8 cellular contexts compared by ENCODE assay signal in genomic region chr20:34301587-34302311, GRCh38. TPM values are rescaled to one million over a fixed set of nuclear protein-coding genes. Genes with fewer than 3 reads are reported as not detected.
DNase-seq lines count a peak whose midpoint lies in the region; ATAC-seq and TF ChIP-seq lines count a peak whose summit lies in the region.

No MANE protein-coding gene starts in this region.

- H2BK120ac ChIP-seq in trophoblast cell (ENCODE audit: insufficient read depth, low read length, poor library complexity), result no peak overlapping the region

- 0 out of 2 replicates have a peak, but pooled peaks cover 4% of the 10 kb centered on the region for H3K36me3 ChIP-seq in ES-I3 (ENCODE audit: insufficient read depth, low read length)
- peaks cover 5% of the 10 kb centered on the region for H3K36me3 ChIP-seq in PC-3 (ENCODE audit: low read depth, low read length)
- H3K36me3 ChIP-seq in trophoblast cell (ENCODE audit: control insufficient read depth in 1 of 2, insufficient read depth in 2 of 2, low read length in 2 of 2), result no peaks in the 10 kb centered on the region

- H2AFZ ChIP-seq in PC-3 (ENCODE audit: low read length) (no peak overlapping the region), trophoblast cell (ENCODE audit: insufficient read depth, low read length, poor library complexity) (no peak overlapping the region)

- CTCF ChIA-PET in PC-3 (lab: Charles Lee), result no interaction called here

- H3K79me2 ChIP-seq in PC-3 (ENCODE audit: low read length) (peaks cover 59% of the 10 kb centered on the region), trophoblast cell (ENCODE audit: control insufficient read depth, insufficient read depth, low read length, poor library complexity) (peaks cover 11% of the 10 kb centered on the region)

- POLR2A ChIA-PET in PC-3 (lab: Charles Lee; ENCODE audit: unreplicated experiment), result interaction anchor here (0.6 kb wide), 2 partner anchors 99 to 780 kb away, joined by 3 read pairs; no protein-coding TSS in a partner anchor

- peak overlapping the region; percentile 89 for H4K8ac ChIP-seq in trophoblast cell (ENCODE audit: low read depth, low read length)

- no peak overlapping the region for H4K12ac ChIP-seq in trophoblast cell (ENCODE audit: low read depth, low read length)

- no peak overlapping the region for H3K18ac ChIP-seq in trophoblast cell (ENCODE audit: low read length)

- TF ChIP-seq CTCF in PC-3 (conservative IDR thresholded peaks at IDR 0.05; ENCODE audit: low read depth, low read length), result no peak
- TF ChIP-seq CTCF in epithelial cell of esophagus (IDR thresholded peaks at IDR 0.05; ENCODE audit: insufficient read depth, low read depth, low read length, missing control alignments), result no peak

- peaks cover 3% of the 10 kb centered on the region for H3F3A ChIP-seq in PC-3 (ENCODE audit: low read length, unreplicated experiment)

- H2BK5ac ChIP-seq in trophoblast cell (ENCODE audit: low read depth, low read length, poor library complexity), result no peak overlapping the region

- peaks cover 13% of the 10 kb centered on the region for H3K4me1 ChIP-seq in ES-I3 (ENCODE audit: insufficient read depth, low read length)
- H3K4me1 ChIP-seq in PC-3 (ENCODE audit: insufficient read depth, low read length), result peaks cover 26% of the 10 kb centered on the region
- H3K4me1 ChIP-seq in trophoblast cell (ENCODE audit: control insufficient read depth in 1 of 2, insufficient read depth in 2 of 2, low read length in 2 of 2), result peaks cover 0 to 9% of the 10 kb centered on the region in 2 experiments

- no peak overlapping the region for H3K23ac ChIP-seq in trophoblast cell (ENCODE audit: low read length)

- H2BK12ac ChIP-seq in trophoblast cell (ENCODE audit: low read length), result no peak overlapping the region

- DNase-seq in PC-3 (no peak), epithelial cell of esophagus (ENCODE audit: low read depth) (no peak), trophoblast cell (no peak), DMS114 treated with DMSO at 0.1 percent for 48 hours (lab: John Stamatoyannopoulos, UW; ENCODE audit: unreplicated experiment) (no peak), NCI-H2081 (lab: John Stamatoyannopoulos, UW) (no peak), NCI-H1048 (lab: John Stamatoyannopoulos, UW) (no peak)

- peak overlapping the region; percentile 91 for H3K4me3 ChIP-seq in PC-3 (ENCODE audit: low read length)
- peak overlapping the region; percentile 89 for H3K4me3 ChIP-seq in epithelial cell of esophagus (ENCODE audit: low read length)
- no peak overlapping the region for H3K4me3 ChIP-seq in trophoblast cell (ENCODE audit: low read depth, low read length)

- BruUV-seq in PC-3 (replicated peaks; lab: Mats Ljungman, UMichigan), result no TSS peak

- H3K4ac ChIP-seq in trophoblast cell (ENCODE audit: low read depth, low read length), result peak overlapping the region; percentile 74

- H3K27ac ChIP-seq in PC-3 (ENCODE audit: low read length) (peak overlapping the region; percentile 81; the same call in 1 of the 2 replicates), trophoblast cell (ENCODE audit: low read depth, low read length) (no peak overlapping the region)

- H2AK5ac ChIP-seq in trophoblast cell (ENCODE audit: low read length), result no peak overlapping the region

- no peak overlapping the region for H3K14ac ChIP-seq in trophoblast cell (ENCODE audit: low read length)

- WGBS in trophoblast cell (ENCODE audit: extremely low coverage, insufficient coverage, insufficient read length), result no CpG with 5 or more reads among the region's 17 CpGs

- no peaks in the 10 kb centered on the region for H3K9me3 ChIP-seq in ES-I3 (ENCODE audit: control insufficient read depth, insufficient read depth, low read length)
- no peaks in the 10 kb centered on the region for H3K9me3 ChIP-seq in PC-3 (ENCODE audit: low read length)
- H3K9me3 ChIP-seq in trophoblast cell (ENCODE audit: insufficient read depth, low read depth, low read length), result no peaks in the 10 kb centered on the region

- H4K20me1 ChIP-seq in PC-3 (ENCODE audit: low read length), result peaks cover 13% of the 10 kb centered on the region

- intact Hi-C loops in PC-3 (cut with micrococcal nuclease), result loop anchor here (2.0 kb wide), 2 partner anchors 111 to 215 kb away; partner anchors contain the start of gene DYNLRB1

- no peak overlapping the region for H4K91ac ChIP-seq in trophoblast cell (ENCODE audit: low read depth, low read length)

- H3K9ac ChIP-seq in ES-I3 (ENCODE audit: low read depth, low read length), result peak overlapping the region; percentile 64
- H3K9ac ChIP-seq in PC-3 (ENCODE audit: low read length), result peak overlapping the region; percentile 98
- H3K9ac ChIP-seq in trophoblast cell (ENCODE audit: low read length), result no peak overlapping the region

- H3K4me2 ChIP-seq in PC-3 (ENCODE audit: low read length) (peak overlapping the region; percentile 95), trophoblast cell (ENCODE audit: low read length) (peak overlapping the region; percentile 92)

- no peaks in the 10 kb centered on the region for H3K27me3 ChIP-seq in PC-3 (ENCODE audit: low read length)
- no peaks in the 10 kb centered on the region for H3K27me3 ChIP-seq in trophoblast cell (ENCODE audit: insufficient read depth, low read length)

- H3K79me1 ChIP-seq in trophoblast cell (ENCODE audit: low read length), result peaks cover 6% of the 10 kb centered on the region

- no peaks in the 10 kb centered on the region for H3K9me2 ChIP-seq in PC-3 (replicated peaks; ENCODE audit: low read length)

- ATAC-seq in PC-3 (no peak), GM18502 (IDR thresholded peaks at IDR 0.05; ENCODE audit: poor library complexity, unreplicated experiment) (no peak)

RNA-seq across cellular contexts. Expression of gene AHCY, which starts 1.4 kb away (rescaled TPM):
- total RNA-seq in PC-3 (2014; rRNA removed), result 265 and 267 TPM in 2 replicates
- 100 and 105 TPM in 2 replicates for polyA plus RNA-seq in trophoblast cell (2013)
